In the genomic region with DNA sequence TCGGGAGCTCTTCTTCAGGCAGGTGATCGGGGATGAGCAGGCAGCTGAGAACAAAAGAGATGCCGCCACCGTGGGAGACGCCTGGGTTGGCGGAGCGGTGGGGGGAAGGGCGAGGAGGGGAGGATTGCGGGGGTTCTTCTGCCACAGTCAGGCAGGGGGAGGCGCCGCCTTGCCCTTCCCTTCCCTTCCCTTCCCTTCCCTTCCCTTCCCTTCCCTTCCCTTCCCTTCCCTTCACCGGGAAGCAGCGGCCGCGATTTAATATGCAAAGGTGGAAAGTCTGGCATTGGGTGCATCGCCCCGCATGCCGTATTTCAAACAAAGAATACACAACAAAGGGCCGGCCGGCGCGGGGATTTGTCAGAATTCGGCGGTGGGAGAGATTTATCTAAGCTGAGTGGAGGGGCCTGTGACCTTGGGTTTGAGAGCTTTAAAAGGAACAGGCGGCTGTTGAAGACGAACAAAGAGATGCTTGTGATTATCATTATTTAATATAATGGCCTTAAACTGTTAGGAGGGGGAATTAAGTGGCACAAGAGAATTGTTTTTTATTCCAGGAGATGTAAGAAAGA, we compare ENCODE assay signal across 10 cellular contexts.
DNase-seq lines count a peak whose midpoint lies in the region; ATAC-seq and TF ChIP-seq lines count a peak whose summit lies in the region.
"Had no signal": no experiment of that assay in that cellular context is flagged by ENCODE, and none has a peak within 500 bp of the region (broad histone marks: within the 10 kb centered on the region; RNA-seq: fewer than 3 reads in every experiment).

No MANE protein-coding gene starts in this region.

- no peak for TF ChIP-seq CTCF in chondrocyte (IDR thresholded peaks at IDR 0.05)

- POLR2A ChIA-PET in naive thymus-derived CD4-positive, alpha-beta T cell (lab: Charles Lee): interaction anchor here (0.6 to 0.8 kb wide), 2 partner anchors 261 to 967 kb away, joined by 3 read pairs; no protein-coding TSS in a partner anchor

- H3K9ac ChIP-seq in HUES48 (ENCODE audit: low read depth, low read length): peak overlapping the region; percentile 8; the same call in 1 of the 2 replicates

- H3K36me3 Mint-ChIP-seq in chondrocyte (ENCODE audit: low read depth): no peaks in the 10 kb centered on the region
- H3K36me3 Mint-ChIP-seq in naive thymus-derived CD4-positive, alpha-beta T cell: no peaks in the 10 kb centered on the region

- no peaks in the 10 kb centered on the region for H3K36me3 ChIP-seq in HUES48 (ENCODE audit: control insufficient read depth, insufficient read depth, low read length)
- H3K36me3 ChIP-seq in naive thymus-derived CD4-positive, alpha-beta T cell (ENCODE audit: control insufficient read depth in 2 of 3, insufficient read depth in 3 of 3, low read length in 3 of 3): no peaks in the 10 kb centered on the region

- peak overlapping the region; percentile 55 for H3K4me3 ChIP-seq in HUES48 (ENCODE audit: low read depth, low read length)
- H3K4me3 ChIP-seq in naive thymus-derived CD4-positive, alpha-beta T cell (ENCODE audit: low read length): no peak overlapping the region

- peaks cover 69% of the 10 kb centered on the region for H3K27me3 Mint-ChIP-seq in chondrocyte (ENCODE audit: low read depth)
- peaks cover 0 to 40% (median 0%) of the 10 kb centered on the region in 5 donors for H3K27me3 Mint-ChIP-seq in naive thymus-derived CD4-positive, alpha-beta T cell

- no peaks in the 10 kb centered on the region for H3K9me3 Mint-ChIP-seq in chondrocyte (ENCODE audit: low read depth)
- peaks cover 0 to 4% (median 0%) of the 10 kb centered on the region in 11 donors for H3K9me3 Mint-ChIP-seq in naive thymus-derived CD4-positive, alpha-beta T cell
- H3K9me3 Mint-ChIP-seq: stimulated activated naive CD8-positive, alpha-beta T cell treated with anti-CD3 and anti-CD28 coated beads, Interleukin-15, Interleukin-2, amounts not matched to agents 100 ng/mL and 50 ng/mL, for 24 hours had no signal

- H3K27ac Mint-ChIP-seq in chondrocyte (ENCODE audit: unreplicated experiment): no peak overlapping the region
- H3K27ac Mint-ChIP-seq in naive thymus-derived CD4-positive, alpha-beta T cell: peak overlapping the region in 4 of 9 donors; percentile 33 to 70 (median 44)
- H3K27ac Mint-ChIP-seq: stimulated activated naive CD8-positive, alpha-beta T cell treated with anti-CD3 and anti-CD28 coated beads, Interleukin-15, Interleukin-2, amounts not matched to agents 100 ng/mL and 50 ng/mL, for 24 hours had no signal

- DNase-seq in DMS153 (lab: John Stamatoyannopoulos, UW): peak; percentile 51
- DNase-seq in chondrocyte (ENCODE audit: low spot score): peak; percentile 58
- no peak for DNase-seq in naive thymus-derived CD4-positive, alpha-beta T cell
- DNase-seq in SHP77 (lab: John Stamatoyannopoulos, UW): no peak
- DNase-seq in DMS79 (lab: John Stamatoyannopoulos, UW): no peak
- DNase-seq: NCI-H446; stimulated activated CD4-positive, alpha-beta T cell treated with anti-CD3 and anti-CD28 coated beads, Interleukin-2, amount 100 ng/mL, for 48 hours had no signal

- H3K4me1 ChIP-seq in HUES48 (ENCODE audit: control insufficient read depth, insufficient read depth, low read length): peaks cover 11% of the 10 kb centered on the region; the same call in 1 of the 2 replicates
- no peaks in the 10 kb centered on the region for H3K4me1 ChIP-seq in naive thymus-derived CD4-positive, alpha-beta T cell (ENCODE audit: control insufficient read depth in 2 of 2, insufficient read depth in 2 of 2, low read length in 2 of 2)

- CTCF ChIA-PET in naive thymus-derived CD4-positive, alpha-beta T cell (lab: Charles Lee): no interaction called here

- peaks cover 4% of the 10 kb centered on the region for H3K4me1 Mint-ChIP-seq in chondrocyte (ENCODE audit: low read depth)
- H3K4me1 Mint-ChIP-seq in naive thymus-derived CD4-positive, alpha-beta T cell: peaks cover 9 to 41% (median 28%) of the 10 kb centered on the region in 7 donors

- peaks cover 30% of the 10 kb centered on the region for H3K27me3 ChIP-seq in HUES48 (ENCODE audit: control insufficient read depth, insufficient read depth, low read length)
- H3K27me3 ChIP-seq in naive thymus-derived CD4-positive, alpha-beta T cell (ENCODE audit: control insufficient read depth in 2 of 2, insufficient read depth in 2 of 2, low read length in 2 of 2): no peaks in the 10 kb centered on the region

- no peak overlapping the region for H3K27ac ChIP-seq in HUES48 (ENCODE audit: low read depth, low read length)
- H3K27ac ChIP-seq in naive thymus-derived CD4-positive, alpha-beta T cell (ENCODE audit: low read depth, low read length): no peak overlapping the region

- ATAC-seq in naive thymus-derived CD4-positive, alpha-beta T cell: no peak
- ATAC-seq in GM18517 (IDR thresholded peaks at IDR 0.05; ENCODE audit: unreplicated experiment): no peak

- H3K4me3 Mint-ChIP-seq in chondrocyte (ENCODE audit: unreplicated experiment): no peak overlapping the region
- peak overlapping the region in 9 of 10 donors; percentile 41 to 77 (median 73) for H3K4me3 Mint-ChIP-seq in naive thymus-derived CD4-positive, alpha-beta T cell
- H3K4me3 Mint-ChIP-seq: stimulated activated naive CD8-positive, alpha-beta T cell treated with anti-CD3 and anti-CD28 coated beads, Interleukin-15, Interleukin-2, amounts not matched to agents 100 ng/mL and 50 ng/mL, for 24 hours had no signal

- intact Hi-C loops in naive thymus-derived CD4-positive, alpha-beta T cell (cut with micrococcal nuclease): loop anchor here in 1 of 2 donors (2.0 kb wide), 1 partner anchor 29 kb away; no protein-coding TSS in a partner anchor

- no peaks in the 10 kb centered on the region for H3K9me3 ChIP-seq in HUES48 (ENCODE audit: control insufficient read depth, insufficient read depth, low read length)
- no peaks in the 10 kb centered on the region for H3K9me3 ChIP-seq in naive thymus-derived CD4-positive, alpha-beta T cell (ENCODE audit: control insufficient read depth in 2 of 3, low read length in 3 of 3)

Comparison
In these comparisons a context has a peak if more than half of its experiments do, and no peak if none do; other contexts are left out.
1. DNase-seq: peak in DMS153 (single experiment) and chondrocyte (single experiment); none in naive thymus-derived CD4-positive, alpha-beta T cell (0 of 9), SHP77 (0 of 2) and DMS79 (single experiment).